In genomic region chr12:57515934-57516541, GRCh38 we compare ENCODE assay signal across 14 cellular contexts. TPM values are rescaled to one million over a fixed set of nuclear protein-coding genes. Genes with fewer than 3 reads are reported as not detected.
DNase-seq lines count a peak whose midpoint lies in the region; ATAC-seq, FAIRE-seq and TF ChIP-seq lines count a peak whose summit lies in the region.
"Had no signal": no experiment of that assay in that cellular context is flagged by ENCODE, and none has a peak within 500 bp of the region (broad histone marks: within the 10 kb centered on the region; RNA-seq: fewer than 3 reads in every experiment).

No MANE protein-coding gene starts in this region.

- no peak for TF ChIP-seq EP300 in K562 (IDR thresholded peaks at IDR 0.05; ENCODE audit: low read length)

- no peaks in the 10 kb centered on the region for H3K9me3 Mint-ChIP-seq in activated CD4-positive, alpha-beta T cell treated with anti-CD3 and anti-CD28 coated beads, Interleukin-2, amount 10 ng/mL, durations not matched to agents 24 days and 14 days
- H3K9me3 Mint-ChIP-seq in HFFc6 = no peaks in the 10 kb centered on the region

- H3K9me3 ChIP-seq in K562 (replicated peaks; ENCODE audit: control insufficient read depth, insufficient read depth, low read depth, low read length) (no peaks in the 10 kb centered on the region), osteoblast (ENCODE audit: low read depth, low read length) (no peaks in the 10 kb centered on the region), vagina (no peaks in the 10 kb centered on the region)
- H3K9me3 ChIP-seq: tibial artery had no signal

- H4K20me1 ChIP-seq in K562 (replicated peaks; ENCODE audit: control insufficient read depth, insufficient read depth, low read length) (peaks cover 52% of the 10 kb centered on the region), osteoblast (ENCODE audit: insufficient read depth, low read length) (peaks cover 39% of the 10 kb centered on the region)

- BruUV-seq in K562 (replicated peaks; lab: Mats Ljungman, UMichigan) = TSS peak; percentile 26

- H3K4me2 ChIP-seq in K562 (ENCODE audit: insufficient read depth, low read length) = 0 out of 2 replicates have a peak overlapping the region, but pooled peaks have one; percentile 9
- no peak overlapping the region for H3K4me2 ChIP-seq in osteoblast (ENCODE audit: insufficient read depth, low read length)

- FAIRE-seq in K562 (lab: Jason Lieb, UNC) = no peak
- FAIRE-seq: GM18507, HTR-8/SVneo had no signal

- H3K27me3 Mint-ChIP-seq in activated CD4-positive, alpha-beta T cell treated with anti-CD3 and anti-CD28 coated beads, Interleukin-2, amount 10 ng/mL, durations not matched to agents 24 days and 14 days = no peaks in the 10 kb centered on the region
- H3K27me3 Mint-ChIP-seq in HFFc6 (ENCODE audit: insufficient read depth) = peaks cover 16% of the 10 kb centered on the region

- H3K79me2 ChIP-seq in K562 (ENCODE audit: control insufficient read depth, insufficient read depth, low read length) (peaks cover 41% of the 10 kb centered on the region), osteoblast (ENCODE audit: insufficient read depth, low read length) (peaks cover 38% of the 10 kb centered on the region)

- intact Hi-C loops in activated CD4-positive, alpha-beta T cell treated with anti-CD3 and anti-CD28 coated beads, Interleukin-2, amount 10 ng/mL, durations not matched to agents 24 days and 14 days (cut with micrococcal nuclease) = no loop called here
- intact Hi-C loops in K562 (cut with micrococcal nuclease) (no loop called here), vagina (cut with DNase I) (no loop called here)

- peak; percentile 7 for ATAC-seq in K562

- H3K36me3 Mint-ChIP-seq in activated CD4-positive, alpha-beta T cell treated with anti-CD3 and anti-CD28 coated beads, Interleukin-2, amount 10 ng/mL, durations not matched to agents 24 days and 14 days (ENCODE audit: low read depth) = peaks cover 86% of the 10 kb centered on the region
- peaks cover 74% of the 10 kb centered on the region for H3K36me3 Mint-ChIP-seq in HFFc6 (ENCODE audit: low read depth)

- TF ChIP-seq CTCF in HFFc6 (IDR thresholded peaks at IDR 0.05) (no peak), K562 (IDR thresholded peaks at IDR 0.05 in 2 of 3, conservative IDR thresholded peaks at IDR 0.05 in 1 of 3; ENCODE audit: insufficient read depth in 2 of 3, low read depth in 1 of 3, low read length in 3 of 3) (no peak), osteoblast (IDR thresholded peaks at IDR 0.05; ENCODE audit: extremely low read depth, low read depth, low read length) (no peak), vagina (IDR thresholded peaks at IDR 0.05) (no peak)

- in situ Hi-C loops in K562 (cut with MboI) (no loop called here), KBM-7 (cut with MboI; ENCODE audit: low pct_unique_long_range_greater_than_20kb, low sequenced_read_pairs) (no loop called here)

- DNase-seq in activated CD4-positive, alpha-beta T cell treated with anti-CD3 and anti-CD28 coated beads, Interleukin-2, amount 10 ng/mL, durations not matched to agents 24 days and 14 days = no peak
- no peak for DNase-seq in activated CD4-positive, alpha-beta T cell treated with anti-CD3 and anti-CD28 coated beads, Interleukin-2, amount 50 U/mL, for 1 hour
- DNase-seq in HFFc6 (no peak), K562 (ENCODE audit: extremely low read depth in 1 of 4, low spot score in 3 of 4) (peak in 1 of 4 experiments; percentile 48), osteoblast (ENCODE audit: insufficient read length, low spot score, missing footprints) (no peak), vagina (ENCODE audit: extremely low spot score in 2 of 2) (no peak), kidney glomerular epithelial cell (lab: John Stamatoyannopoulos, UW) (no peak), KBM-7 (no peak)
- DNase-seq: EL, NCI-H748 treated with DMSO at 0.1 percent for 48 hours, SHP77 treated with DMSO at 0.1 percent for 48 hours, tibial artery had no signal

- CTCF ChIA-PET in K562 (lab: Yijun Ruan, JAX; ENCODE audit: low intra/inter-chr PET ratio) = no interaction called here

- no peak overlapping the region for H2AFZ ChIP-seq in K562 (ENCODE audit: low read depth, low read length)
- no peak overlapping the region for H2AFZ ChIP-seq in osteoblast (ENCODE audit: low read length)

- H3K27me3 ChIP-seq in K562 (ENCODE audit: control insufficient read depth in 2 of 2, insufficient read depth in 2 of 2, low read length in 2 of 2) (no peaks in the 10 kb centered on the region), osteoblast (ENCODE audit: insufficient read depth, low read length) (no peaks in the 10 kb centered on the region), vagina (no peaks in the 10 kb centered on the region)
- H3K27me3 ChIP-seq: tibial artery had no signal

- H3K9me1 ChIP-seq in K562 (ENCODE audit: control insufficient read depth, insufficient read depth, low read length) = peaks cover 7% of the 10 kb centered on the region

- POLR2A ChIA-PET in K562 (lab: Yijun Ruan, JAX) = interaction anchor here (0.7 to 10.1 kb wide), 23 partner anchors 8 to 271 kb away, joined by 3 to 184 read pairs (median 4); partner anchors contain the start of genes ARHGEF25 and DCTN2

- H3K27ac Mint-ChIP-seq in activated CD4-positive, alpha-beta T cell treated with anti-CD3 and anti-CD28 coated beads, Interleukin-2, amount 10 ng/mL, durations not matched to agents 24 days and 14 days = peak overlapping the region; percentile 51
- peak overlapping the region; percentile 99 for H3K27ac Mint-ChIP-seq in HFFc6

- peak; percentile 78 for TF ChIP-seq POLR2A in K562 (conservative IDR thresholded peaks at IDR 0.05)
- TF ChIP-seq POLR2A in vagina (IDR thresholded peaks at IDR 0.05) = no peak

- peaks cover 32% of the 10 kb centered on the region for H3K4me1 Mint-ChIP-seq in activated CD4-positive, alpha-beta T cell treated with anti-CD3 and anti-CD28 coated beads, Interleukin-2, amount 10 ng/mL, durations not matched to agents 24 days and 14 days
- H3K4me1 Mint-ChIP-seq in HFFc6 (ENCODE audit: low read depth) = peaks cover 39% of the 10 kb centered on the region

- H3K4me3 Mint-ChIP-seq in activated CD4-positive, alpha-beta T cell treated with anti-CD3 and anti-CD28 coated beads, Interleukin-2, amount 10 ng/mL, durations not matched to agents 24 days and 14 days = no peak overlapping the region
- H3K4me3 Mint-ChIP-seq in HFFc6 = no peak overlapping the region

- H3K27ac ChIP-seq in K562 (ENCODE audit: extremely low read depth, low read depth, low read length) (peak overlapping the region; percentile 59; the same call in 1 of the 3 replicates), osteoblast (ENCODE audit: low read depth, low read length) (peak overlapping the region; percentile 99), vagina (no peak overlapping the region)

- peaks cover 88% of the 10 kb centered on the region for H3K36me3 ChIP-seq in K562 (ENCODE audit: control insufficient read depth, insufficient read depth, low read length)
- H3K36me3 ChIP-seq in osteoblast (ENCODE audit: insufficient read depth, low read length) = peaks cover 75% of the 10 kb centered on the region
- H3K36me3 ChIP-seq in vagina = peaks cover 0 to 58% of the 10 kb centered on the region in 2 donors

- no peak overlapping the region for H3K9ac ChIP-seq in K562 (ENCODE audit: insufficient read depth in 1 of 2, low read depth in 2 of 2, low read length in 2 of 2)

- H3K4me1 ChIP-seq in K562 (replicated peaks in 1 of 2; ENCODE audit: control insufficient read depth in 2 of 2, insufficient read depth in 2 of 2, low read length in 2 of 2) (peaks cover 6 to 21% of the 10 kb centered on the region in 2 experiments), osteoblast (ENCODE audit: insufficient read depth, low read length) (peaks cover 31% of the 10 kb centered on the region), vagina (peaks cover 33% of the 10 kb centered on the region)

- H3K4me3 ChIP-seq in K562 (no peak overlapping the region), osteoblast (ENCODE audit: insufficient read depth, low read length) (no peak overlapping the region), vagina (no peak overlapping the region)
- H3K4me3 ChIP-seq: tibial artery had no signal

- WGBS in K562 (ENCODE audit: insufficient coverage, low coverage, missing lambda C conversion rate) = 55% methylated on average over 11 of the region's 11 CpGs

- no peak; a peak in 1 of 4 replicates for TF ChIP-seq RAD21 in K562 (CRISPR knock-in tag; conservative IDR thresholded peaks at IDR 0.05 in 1 of 2, IDR thresholded peaks at IDR 0.05 in 1 of 2)

RNA-seq across cellular contexts. Expression of gene DDIT3, which starts 4.3 kb away (rescaled TPM):
- 15.3 and 16.7 TPM in 2 replicates for total RNA-seq in activated CD4-positive, alpha-beta T cell treated with anti-CD3 and anti-CD28 coated beads, Interleukin-2, amount 10 ng/mL, durations not matched to agents 24 days and 14 days
- 10 to 100 TPM in 4 of 6 experiments, 1 to 10 TPM in 2; 9.4 to 10.8 (median 10.2) TPM for total RNA-seq in HFFc6 (2021; fragmentation: NEBNext Ultra II Directional; extraction: Animal tissue kit (Norgen Biotek cat#: 25700))
- 172 and 185 TPM in 2 replicates for total RNA-seq in K562 (2011; cell fraction: chromatin; rRNA removed; ENCODE audit: low replicate concordance)
- total RNA-seq in K562 (2011; cell fraction: nucleolus; rRNA removed) = 119 and 124 TPM in 2 replicates
- total RNA-seq in K562 (2011; cell fraction: nucleoplasm; rRNA removed) = 106 and 127 TPM in 2 replicates
- 68.2 and 89.9 TPM in 2 replicates for total RNA-seq in K562 (2014; rRNA removed)
- 89.6 and 104 TPM in 2 replicates for total RNA-seq in K562 (2014; rRNA removed; fragmentation: Illumina TruSeq; extraction: Trizol)
- 53.7 and 59.1 TPM in 2 replicates for total RNA-seq in K562 (2015; rRNA removed; fragmentation: Illumina TruSeq; extraction: Trizol)
- 56.8 and 61.8 TPM in 2 replicates for total RNA-seq in K562 (2021)
- 99.0 and 118 TPM in 2 replicates for polyA plus RNA-seq in K562 (2011; rRNA removed)
- polyA plus RNA-seq in K562 (2011; cell fraction: cytosol; rRNA removed) = 29.5 and 56.7 TPM in 2 replicates
- polyA plus RNA-seq in K562 (2011; cell fraction: nucleus; rRNA removed) = 133 and 186 TPM in 2 replicates
- 99.5 and 353 TPM in 2 replicates for polyA plus RNA-seq in K562 (2012)
- 83.9 and 103 TPM in 2 replicates for polyA plus RNA-seq in K562 (2014; fragmentation: Illumina TruSeq; extraction: Trizol)
- polyA plus RNA-seq in K562 (2014; fragmentation: Nextera tagmentation; extraction: Ambion mirVana) = 100 to 1,000 TPM; 254 to 272 TPM
- 87.2 and 127 TPM in 2 replicates for polyA plus RNA-seq in K562 (2014; rRNA removed)
- polyA minus RNA-seq in K562 (2011; rRNA and poly(A)+ RNA removed) = 37.2 and 59.6 TPM in 2 replicates
- polyA minus RNA-seq in K562 (2011; cell fraction: cytosol; rRNA and poly(A)+ RNA removed) = 22.3 and 23.0 TPM in 2 replicates
- polyA minus RNA-seq in K562 (2011; cell fraction: nucleus; rRNA and poly(A)+ RNA removed) = 25.7 and 57.9 TPM in 2 replicates
- 118 and 136 TPM in 2 replicates for total RNA-seq in osteoblast
- total RNA-seq in vagina = 25.0 TPM

RNA-seq across cellular contexts. Expression of gene MBD6, which starts 6.6 kb away (rescaled TPM):
- total RNA-seq in activated CD4-positive, alpha-beta T cell treated with anti-CD3 and anti-CD28 coated beads, Interleukin-2, amount 10 ng/mL, durations not matched to agents 24 days and 14 days = 67.5 and 67.8 TPM in 2 replicates
- 10 to 100 TPM; 40.7 to 43.6 (median 42.1) TPM for total RNA-seq in HFFc6 (2021; fragmentation: NEBNext Ultra II Directional; extraction: Animal tissue kit (Norgen Biotek cat#: 25700))
- total RNA-seq in K562 (2011; cell fraction: chromatin; rRNA removed; ENCODE audit: low replicate concordance) = 77.3 and 118 TPM in 2 replicates
- 43.2 and 44.7 TPM in 2 replicates for total RNA-seq in K562 (2011; cell fraction: nucleolus; rRNA removed)
- total RNA-seq in K562 (2011; cell fraction: nucleoplasm; rRNA removed) = 49.3 and 57.0 TPM in 2 replicates
- 4.7 and 6.3 TPM in 2 replicates for total RNA-seq in K562 (2014; rRNA removed)
- 2.7 and 3.8 TPM in 2 replicates for total RNA-seq in K562 (2014; rRNA removed; fragmentation: Illumina TruSeq; extraction: Trizol)
- total RNA-seq in K562 (2015; rRNA removed; fragmentation: Illumina TruSeq; extraction: Trizol) = 3.6 and 6.1 TPM in 2 replicates
- 46.6 and 54.8 TPM in 2 replicates for total RNA-seq in K562 (2021)
- 2.0 and 6.8 TPM in 2 replicates for polyA plus RNA-seq in K562 (2011; rRNA removed)
- 1.1 and 1.4 TPM in 2 replicates for polyA plus RNA-seq in K562 (2011; cell fraction: cytosol; rRNA removed)
- 25.0 and 38.2 TPM in 2 replicates for polyA plus RNA-seq in K562 (2011; cell fraction: nucleus; rRNA removed)
- 21.1 and 37.7 TPM in 2 replicates for polyA plus RNA-seq in K562 (2012)
- 14.1 and 20.3 TPM in 2 replicates for polyA plus RNA-seq in K562 (2014; fragmentation: Illumina TruSeq; extraction: Trizol)
- 1 to 10 TPM; 2.6 to 2.9 TPM for polyA plus RNA-seq in K562 (2014; fragmentation: Nextera tagmentation; extraction: Ambion mirVana)
- polyA plus RNA-seq in K562 (2014; rRNA removed) = 12.2 and 19.8 TPM in 2 replicates
- 1.7 and 4.1 TPM in 2 replicates for polyA minus RNA-seq in K562 (2011; rRNA and poly(A)+ RNA removed)
- 5.2 and 13.3 TPM in 2 replicates for polyA minus RNA-seq in K562 (2011; cell fraction: cytosol; rRNA and poly(A)+ RNA removed)
- 15.5 and 20.1 TPM in 2 replicates for polyA minus RNA-seq in K562 (2011; cell fraction: nucleus; rRNA and poly(A)+ RNA removed)
- 5.0 and 5.8 TPM in 2 replicates for total RNA-seq in osteoblast
- total RNA-seq in vagina = 26.8 TPM

RNA-seq across cellular contexts. Expression of gene MARS1, which starts 28.2 kb away (rescaled TPM):
- 307 and 316 TPM in 2 replicates for total RNA-seq in activated CD4-positive, alpha-beta T cell treated with anti-CD3 and anti-CD28 coated beads, Interleukin-2, amount 10 ng/mL, durations not matched to agents 24 days and 14 days
- 100 to 1,000 TPM; 179 to 207 (median 193) TPM for total RNA-seq in HFFc6 (2021; fragmentation: NEBNext Ultra II Directional; extraction: Animal tissue kit (Norgen Biotek cat#: 25700))
- 823 and 1,075 TPM in 2 replicates for total RNA-seq in K562 (2011; cell fraction: chromatin; rRNA removed; ENCODE audit: low replicate concordance)
- 517 and 536 TPM in 2 replicates for total RNA-seq in K562 (2011; cell fraction: nucleolus; rRNA removed)
- total RNA-seq in K562 (2011; cell fraction: nucleoplasm; rRNA removed) = 605 and 612 TPM in 2 replicates
- 231 and 232 TPM in 2 replicates for total RNA-seq in K562 (2014; rRNA removed)
- total RNA-seq in K562 (2014; rRNA removed; fragmentation: Illumina TruSeq; extraction: Trizol) = 220 and 245 TPM in 2 replicates
- total RNA-seq in K562 (2015; rRNA removed; fragmentation: Illumina TruSeq; extraction: Trizol) = 158 and 169 TPM in 2 replicates
- total RNA-seq in K562 (2021) = 339 and 382 TPM in 2 replicates
- 145 and 271 TPM in 2 replicates for polyA plus RNA-seq in K562 (2011; rRNA removed)
- 137 and 183 TPM in 2 replicates for polyA plus RNA-seq in K562 (2011; cell fraction: cytosol; rRNA removed)
- polyA plus RNA-seq in K562 (2011; cell fraction: nucleus; rRNA removed) = 838 and 1,308 TPM in 2 replicates
- 210 and 555 TPM in 2 replicates for polyA plus RNA-seq in K562 (2012)
- 298 and 362 TPM in 2 replicates for polyA plus RNA-seq in K562 (2014; fragmentation: Illumina TruSeq; extraction: Trizol)
- 100 to 1,000 TPM; 117 to 168 TPM for polyA plus RNA-seq in K562 (2014; fragmentation: Nextera tagmentation; extraction: Ambion mirVana)
- polyA plus RNA-seq in K562 (2014; rRNA removed) = 221 and 229 TPM in 2 replicates
- polyA minus RNA-seq in K562 (2011; rRNA and poly(A)+ RNA removed) = 171 and 257 TPM in 2 replicates
- polyA minus RNA-seq in K562 (2011; cell fraction: cytosol; rRNA and poly(A)+ RNA removed) = 105 and 116 TPM in 2 replicates
- 226 and 398 TPM in 2 replicates for polyA minus RNA-seq in K562 (2011; cell fraction: nucleus; rRNA and poly(A)+ RNA removed)
- 171 and 187 TPM in 2 replicates for total RNA-seq in osteoblast
- 71.2 TPM for total RNA-seq in vagina

RNA-seq across cellular contexts. Expression of gene DCTN2, which starts 31.0 kb away (rescaled TPM):
- total RNA-seq in activated CD4-positive, alpha-beta T cell treated with anti-CD3 and anti-CD28 coated beads, Interleukin-2, amount 10 ng/mL, durations not matched to agents 24 days and 14 days = 78.9 and 80.9 TPM in 2 replicates
- 100 to 1,000 TPM; 110 to 123 (median 116) TPM for total RNA-seq in HFFc6 (2021; fragmentation: NEBNext Ultra II Directional; extraction: Animal tissue kit (Norgen Biotek cat#: 25700))
- total RNA-seq in K562 (2011; cell fraction: chromatin; rRNA removed; ENCODE audit: low replicate concordance) = 253 and 274 TPM in 2 replicates
- 125 and 135 TPM in 2 replicates for total RNA-seq in K562 (2011; cell fraction: nucleolus; rRNA removed)
- total RNA-seq in K562 (2011; cell fraction: nucleoplasm; rRNA removed) = 180 and 202 TPM in 2 replicates
- 128 and 135 TPM in 2 replicates for total RNA-seq in K562 (2014; rRNA removed)
- 114 and 115 TPM in 2 replicates for total RNA-seq in K562 (2014; rRNA removed; fragmentation: Illumina TruSeq; extraction: Trizol)
- total RNA-seq in K562 (2015; rRNA removed; fragmentation: Illumina TruSeq; extraction: Trizol) = 122 and 151 TPM in 2 replicates
- total RNA-seq in K562 (2021) = 119 and 129 TPM in 2 replicates
- 137 and 161 TPM in 2 replicates for polyA plus RNA-seq in K562 (2011; rRNA removed)
- 125 and 134 TPM in 2 replicates for polyA plus RNA-seq in K562 (2011; cell fraction: cytosol; rRNA removed)
- polyA plus RNA-seq in K562 (2011; cell fraction: nucleus; rRNA removed) = 140 and 175 TPM in 2 replicates
- 98.5 and 216 TPM in 2 replicates for polyA plus RNA-seq in K562 (2012)
- polyA plus RNA-seq in K562 (2014; fragmentation: Illumina TruSeq; extraction: Trizol) = 255 and 270 TPM in 2 replicates
- polyA plus RNA-seq in K562 (2014; fragmentation: Nextera tagmentation; extraction: Ambion mirVana) = 10 to 100 TPM; 43.6 to 64.7 TPM
- polyA plus RNA-seq in K562 (2014; rRNA removed) = 125 and 127 TPM in 2 replicates
- 129 and 192 TPM in 2 replicates for polyA minus RNA-seq in K562 (2011; rRNA and poly(A)+ RNA removed)
- 103 and 129 TPM in 2 replicates for polyA minus RNA-seq in K562 (2011; cell fraction: cytosol; rRNA and poly(A)+ RNA removed)
- polyA minus RNA-seq in K562 (2011; cell fraction: nucleus; rRNA and poly(A)+ RNA removed) = 35.9 and 66.2 TPM in 2 replicates
- total RNA-seq in osteoblast = 123 and 129 TPM in 2 replicates
- 131 TPM for total RNA-seq in vagina

RNA-seq across cellular contexts. Expression of gene KIF5A, which starts 33.8 kb away (rescaled TPM):
- 1.8 and 2.4 TPM in 2 replicates for total RNA-seq in activated CD4-positive, alpha-beta T cell treated with anti-CD3 and anti-CD28 coated beads, Interleukin-2, amount 10 ng/mL, durations not matched to agents 24 days and 14 days
- total RNA-seq in HFFc6 (2021; fragmentation: NEBNext Ultra II Directional; extraction: Animal tissue kit (Norgen Biotek cat#: 25700)) = 1 to 10 TPM; 1.0 to 1.8 (median 1.2) TPM
- total RNA-seq in K562 (2011; cell fraction: chromatin; rRNA removed; ENCODE audit: low replicate concordance) = 64.9 and 77.9 TPM in 2 replicates
- total RNA-seq in K562 (2011; cell fraction: nucleolus; rRNA removed) = 36.1 and 39.9 TPM in 2 replicates
- 52.8 and 54.9 TPM in 2 replicates for total RNA-seq in K562 (2011; cell fraction: nucleoplasm; rRNA removed)
- total RNA-seq in K562 (2014; rRNA removed) = 5.9 and 7.1 TPM in 2 replicates
- total RNA-seq in K562 (2014; rRNA removed; fragmentation: Illumina TruSeq; extraction: Trizol) = 7.3 and 8.0 TPM in 2 replicates
- total RNA-seq in K562 (2015; rRNA removed; fragmentation: Illumina TruSeq; extraction: Trizol) = 4.3 and 4.5 TPM in 2 replicates
- 14.2 and 17.7 TPM in 2 replicates for total RNA-seq in K562 (2021)
- 16.0 and 19.3 TPM in 2 replicates for polyA plus RNA-seq in K562 (2011; rRNA removed)
- 5.5 and 8.2 TPM in 2 replicates for polyA plus RNA-seq in K562 (2011; cell fraction: cytosol; rRNA removed)
- polyA plus RNA-seq in K562 (2011; cell fraction: nucleus; rRNA removed) = 66.5 and 75.3 TPM in 2 replicates
- polyA plus RNA-seq in K562 (2012) = 8.1 and 30.3 TPM in 2 replicates
- 16.0 and 16.1 TPM in 2 replicates for polyA plus RNA-seq in K562 (2014; fragmentation: Illumina TruSeq; extraction: Trizol)
- polyA plus RNA-seq in K562 (2014; fragmentation: Nextera tagmentation; extraction: Ambion mirVana) = 1 to 10 TPM; 3.4 to 5.3 TPM
- polyA plus RNA-seq in K562 (2014; rRNA removed) = 15.8 and 17.7 TPM in 2 replicates
- 13.4 and 14.8 TPM in 2 replicates for polyA minus RNA-seq in K562 (2011; rRNA and poly(A)+ RNA removed)
- 5.6 and 6.9 TPM in 2 replicates for polyA minus RNA-seq in K562 (2011; cell fraction: cytosol; rRNA and poly(A)+ RNA removed)
- polyA minus RNA-seq in K562 (2011; cell fraction: nucleus; rRNA and poly(A)+ RNA removed) = 14.0 and 22.0 TPM in 2 replicates
- 0.29 and 0.36 TPM in 2 replicates for total RNA-seq in osteoblast
- total RNA-seq in vagina = 4.4 TPM
